1 cellular context compared by ENCODE assay signal in genomic region chr14:74401504-74402241, GRCh38.
TF ChIP-seq lines count a peak whose summit lies in the region.

No MANE protein-coding gene starts in this region.

TF ChIP-seq in GM23338, 12 proteins besides CTCF, POLR2A, EP300 and RAD21 (continued from another document):
- TF ChIP-seq ZNF462 (CRISPR knock-in tag; IDR thresholded peaks at IDR 0.05) (no peak), EZH2phosphoT487 (IDR thresholded peaks at IDR 0.05; ENCODE audit: unreplicated experiment) (no peak), STAT1 (IDR thresholded peaks at IDR 0.05; ENCODE audit: unreplicated experiment) (no peak)
